ENCODE assay signal across 1 cellular context in the genomic region with DNA sequence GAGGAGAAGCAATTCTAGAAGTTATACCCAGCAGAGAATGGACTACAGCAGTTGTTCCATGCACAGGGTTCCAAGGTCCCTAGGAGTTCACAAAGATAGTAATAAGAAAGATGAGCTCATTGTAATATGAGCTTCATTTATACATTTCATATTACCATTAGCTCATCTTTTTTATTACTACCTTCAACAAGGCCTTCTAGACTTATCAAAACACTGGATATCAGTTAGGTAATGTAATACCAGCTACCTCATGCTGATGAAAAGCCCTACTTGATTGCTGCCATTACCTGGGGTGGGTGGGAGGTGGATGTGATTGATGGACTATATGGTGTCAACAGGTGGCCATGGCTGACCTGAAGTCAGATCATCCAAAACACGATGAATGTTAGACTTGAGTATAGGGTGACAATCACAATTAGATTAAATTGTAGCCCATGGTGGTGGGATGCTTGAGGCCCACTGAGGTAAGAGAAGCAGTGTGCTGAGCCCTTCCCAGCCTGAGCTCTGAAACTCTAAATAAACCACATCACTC.
TF ChIP-seq lines count a peak whose summit lies in the region.

No MANE protein-coding gene starts in this region.

TF ChIP-seq in HEK293, 187 proteins besides CTCF, POLR2A, EP300 and RAD21 (continued from another document and continues in another):
- TF ChIP-seq, protein P1, sequence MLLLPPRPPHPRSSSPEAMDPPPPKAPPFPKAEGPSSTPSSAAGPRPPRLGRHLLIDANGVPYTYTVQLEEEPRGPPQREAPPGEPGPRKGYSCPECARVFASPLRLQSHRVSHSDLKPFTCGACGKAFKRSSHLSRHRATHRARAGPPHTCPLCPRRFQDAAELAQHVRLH (tag by site-specific recombination; IDR thresholded peaks at IDR 0.05): no peak
- TF ChIP-seq, protein P2, sequence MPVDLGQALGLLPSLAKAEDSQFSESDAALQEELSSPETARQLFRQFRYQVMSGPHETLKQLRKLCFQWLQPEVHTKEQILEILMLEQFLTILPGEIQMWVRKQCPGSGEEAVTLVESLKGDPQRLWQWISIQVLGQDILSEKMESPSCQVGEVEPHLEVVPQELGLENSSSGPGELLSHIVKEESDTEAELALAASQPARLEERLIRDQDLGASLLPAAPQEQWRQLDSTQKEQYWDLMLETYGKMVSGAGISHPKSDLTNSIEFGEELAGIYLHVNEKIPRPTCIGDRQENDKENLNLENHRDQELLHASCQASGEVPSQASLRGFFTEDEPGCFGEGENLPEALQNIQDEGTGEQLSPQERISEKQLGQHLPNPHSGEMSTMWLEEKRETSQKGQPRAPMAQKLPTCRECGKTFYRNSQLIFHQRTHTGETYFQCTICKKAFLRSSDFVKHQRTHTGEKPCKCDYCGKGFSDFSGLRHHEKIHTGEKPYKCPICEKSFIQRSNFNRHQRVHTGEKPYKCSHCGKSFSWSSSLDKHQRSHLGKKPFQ (tag by site-specific recombination; IDR thresholded peaks at IDR 0.05): no peak
- TF ChIP-seq ZNF785 (tag by site-specific recombination; IDR thresholded peaks at IDR 0.05): no peak
- TF ChIP-seq ZNF23 (tag by site-specific recombination; IDR thresholded peaks at IDR 0.05; ENCODE audit: borderline replicate concordance): no peak
- no peak for TF ChIP-seq ZNF404 (tag by site-specific recombination; IDR thresholded peaks at IDR 0.05)
- TF ChIP-seq ZNF670 (tag by site-specific recombination; IDR thresholded peaks at IDR 0.05; ENCODE audit: low read depth): no peak
- TF ChIP-seq ZNF510 (tag by site-specific recombination; IDR thresholded peaks at IDR 0.05; ENCODE audit: insufficient replicate concordance): no peak
- TF ChIP-seq ZNF548 (tag by site-specific recombination; IDR thresholded peaks at IDR 0.05): no peak
- no peak for TF ChIP-seq ZNF76 (tag by site-specific recombination; IDR thresholded peaks at IDR 0.05; ENCODE audit: borderline replicate concordance, low read depth)
- TF ChIP-seq ZBTB8A (tag by site-specific recombination; IDR thresholded peaks at IDR 0.05): no peak
- TF ChIP-seq SCRT1 (tag by site-specific recombination; IDR thresholded peaks at IDR 0.05; ENCODE audit: borderline replicate concordance): peak; percentile 78; the same call in 1 of the 2 replicates
- TF ChIP-seq ZNF776 (tag by site-specific recombination; IDR thresholded peaks at IDR 0.05; ENCODE audit: borderline replicate concordance): no peak
- TF ChIP-seq, protein P3, sequence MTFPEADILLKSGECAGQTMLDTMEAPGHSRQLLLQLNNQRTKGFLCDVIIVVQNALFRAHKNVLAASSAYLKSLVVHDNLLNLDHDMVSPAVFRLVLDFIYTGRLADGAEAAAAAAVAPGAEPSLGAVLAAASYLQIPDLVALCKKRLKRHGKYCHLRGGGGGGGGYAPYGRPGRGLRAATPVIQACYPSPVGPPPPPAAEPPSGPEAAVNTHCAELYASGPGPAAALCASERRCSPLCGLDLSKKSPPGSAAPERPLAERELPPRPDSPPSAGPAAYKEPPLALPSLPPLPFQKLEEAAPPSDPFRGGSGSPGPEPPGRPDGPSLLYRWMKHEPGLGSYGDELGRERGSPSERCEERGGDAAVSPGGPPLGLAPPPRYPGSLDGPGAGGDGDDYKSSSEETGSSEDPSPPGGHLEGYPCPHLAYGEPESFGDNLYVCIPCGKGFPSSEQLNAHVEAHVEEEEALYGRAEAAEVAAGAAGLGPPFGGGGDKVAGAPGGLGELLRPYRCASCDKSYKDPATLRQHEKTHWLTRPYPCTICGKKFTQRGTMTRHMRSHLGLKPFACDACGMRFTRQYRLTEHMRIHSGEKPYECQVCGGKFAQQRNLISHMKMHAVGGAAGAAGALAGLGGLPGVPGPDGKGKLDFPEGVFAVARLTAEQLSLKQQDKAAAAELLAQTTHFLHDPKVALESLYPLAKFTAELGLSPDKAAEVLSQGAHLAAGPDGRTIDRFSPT (tag by site-specific recombination; IDR thresholded peaks at IDR 0.05): 0 out of 2 replicates have a peak, but pooled peaks have one; percentile 62
- TF ChIP-seq, protein P4, sequence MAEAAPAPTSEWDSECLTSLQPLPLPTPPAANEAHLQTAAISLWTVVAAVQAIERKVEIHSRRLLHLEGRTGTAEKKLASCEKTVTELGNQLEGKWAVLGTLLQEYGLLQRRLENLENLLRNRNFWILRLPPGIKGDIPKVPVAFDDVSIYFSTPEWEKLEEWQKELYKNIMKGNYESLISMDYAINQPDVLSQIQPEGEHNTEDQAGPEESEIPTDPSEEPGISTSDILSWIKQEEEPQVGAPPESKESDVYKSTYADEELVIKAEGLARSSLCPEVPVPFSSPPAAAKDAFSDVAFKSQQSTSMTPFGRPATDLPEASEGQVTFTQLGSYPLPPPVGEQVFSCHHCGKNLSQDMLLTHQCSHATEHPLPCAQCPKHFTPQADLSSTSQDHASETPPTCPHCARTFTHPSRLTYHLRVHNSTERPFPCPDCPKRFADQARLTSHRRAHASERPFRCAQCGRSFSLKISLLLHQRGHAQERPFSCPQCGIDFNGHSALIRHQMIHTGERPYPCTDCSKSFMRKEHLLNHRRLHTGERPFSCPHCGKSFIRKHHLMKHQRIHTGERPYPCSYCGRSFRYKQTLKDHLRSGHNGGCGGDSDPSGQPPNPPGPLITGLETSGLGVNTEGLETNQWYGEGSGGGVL (tag by site-specific recombination; IDR thresholded peaks at IDR 0.05): peak; percentile 36; the same call in 1 of the 2 replicates
- 0 out of 2 replicates have a peak, but pooled peaks have one; percentile 20 for TF ChIP-seq ZEB2 (tag by site-specific recombination; IDR thresholded peaks at IDR 0.05)
- TF ChIP-seq ZNF366 (tag by site-specific recombination; conservative IDR thresholded peaks at IDR 0.05): peak; percentile 68
- 0 out of 2 replicates have a peak, but pooled peaks have one; percentile 12 for TF ChIP-seq YY2 (tag by site-specific recombination; IDR thresholded peaks at IDR 0.05)
- TF ChIP-seq, protein P5, sequence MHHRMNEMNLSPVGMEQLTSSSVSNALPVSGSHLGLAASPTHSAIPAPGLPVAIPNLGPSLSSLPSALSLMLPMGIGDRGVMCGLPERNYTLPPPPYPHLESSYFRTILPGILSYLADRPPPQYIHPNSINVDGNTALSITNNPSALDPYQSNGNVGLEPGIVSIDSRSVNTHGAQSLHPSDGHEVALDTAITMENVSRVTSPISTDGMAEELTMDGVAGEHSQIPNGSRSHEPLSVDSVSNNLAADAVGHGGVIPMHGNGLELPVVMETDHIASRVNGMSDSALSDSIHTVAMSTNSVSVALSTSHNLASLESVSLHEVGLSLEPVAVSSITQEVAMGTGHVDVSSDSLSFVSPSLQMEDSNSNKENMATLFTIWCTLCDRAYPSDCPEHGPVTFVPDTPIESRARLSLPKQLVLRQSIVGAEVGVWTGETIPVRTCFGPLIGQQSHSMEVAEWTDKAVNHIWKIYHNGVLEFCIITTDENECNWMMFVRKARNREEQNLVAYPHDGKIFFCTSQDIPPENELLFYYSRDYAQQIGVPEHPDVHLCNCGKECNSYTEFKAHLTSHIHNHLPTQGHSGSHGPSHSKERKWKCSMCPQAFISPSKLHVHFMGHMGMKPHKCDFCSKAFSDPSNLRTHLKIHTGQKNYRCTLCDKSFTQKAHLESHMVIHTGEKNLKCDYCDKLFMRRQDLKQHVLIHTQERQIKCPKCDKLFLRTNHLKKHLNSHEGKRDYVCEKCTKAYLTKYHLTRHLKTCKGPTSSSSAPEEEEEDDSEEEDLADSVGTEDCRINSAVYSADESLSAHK (tag by site-specific recombination; IDR thresholded peaks at IDR 0.05): no peak
- peak; percentile 36; the same call in 1 of the 2 replicates for TF ChIP-seq ZNF843 (tag by site-specific recombination; IDR thresholded peaks at IDR 0.05)
- no peak for TF ChIP-seq KLF10 (tag by site-specific recombination; IDR thresholded peaks at IDR 0.05)
- TF ChIP-seq, protein P6, sequence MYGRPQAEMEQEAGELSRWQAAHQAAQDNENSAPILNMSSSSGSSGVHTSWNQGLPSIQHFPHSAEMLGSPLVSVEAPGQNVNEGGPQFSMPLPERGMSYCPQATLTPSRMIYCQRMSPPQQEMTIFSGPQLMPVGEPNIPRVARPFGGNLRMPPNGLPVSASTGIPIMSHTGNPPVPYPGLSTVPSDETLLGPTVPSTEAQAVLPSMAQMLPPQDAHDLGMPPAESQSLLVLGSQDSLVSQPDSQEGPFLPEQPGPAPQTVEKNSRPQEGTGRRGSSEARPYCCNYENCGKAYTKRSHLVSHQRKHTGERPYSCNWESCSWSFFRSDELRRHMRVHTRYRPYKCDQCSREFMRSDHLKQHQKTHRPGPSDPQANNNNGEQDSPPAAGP (tag by site-specific recombination; IDR thresholded peaks at IDR 0.05): no peak
- no peak for TF ChIP-seq HOXC10 (CRISPR knock-in tag; IDR thresholded peaks at IDR 0.05)
- TF ChIP-seq ZNF654 (tag by site-specific recombination; IDR thresholded peaks at IDR 0.05; ENCODE audit: low read depth): no peak
- TF ChIP-seq TCF7L2 (IDR thresholded peaks at IDR 0.05; ENCODE audit: borderline replicate concordance, low read depth, low read length): no peak
- no peak for TF ChIP-seq ZNF529 (tag by site-specific recombination; IDR thresholded peaks at IDR 0.05; ENCODE audit: insufficient replicate concordance)
- TF ChIP-seq, protein P7, sequence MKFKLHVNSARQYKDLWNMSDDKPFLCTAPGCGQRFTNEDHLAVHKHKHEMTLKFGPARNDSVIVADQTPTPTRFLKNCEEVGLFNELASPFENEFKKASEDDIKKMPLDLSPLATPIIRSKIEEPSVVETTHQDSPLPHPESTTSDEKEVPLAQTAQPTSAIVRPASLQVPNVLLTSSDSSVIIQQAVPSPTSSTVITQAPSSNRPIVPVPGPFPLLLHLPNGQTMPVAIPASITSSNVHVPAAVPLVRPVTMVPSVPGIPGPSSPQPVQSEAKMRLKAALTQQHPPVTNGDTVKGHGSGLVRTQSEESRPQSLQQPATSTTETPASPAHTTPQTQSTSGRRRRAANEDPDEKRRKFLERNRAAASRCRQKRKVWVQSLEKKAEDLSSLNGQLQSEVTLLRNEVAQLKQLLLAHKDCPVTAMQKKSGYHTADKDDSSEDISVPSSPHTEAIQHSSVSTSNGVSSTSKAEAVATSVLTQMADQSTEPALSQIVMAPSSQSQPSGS (tag by site-specific recombination; IDR thresholded peaks at IDR 0.05; ENCODE audit: low read depth): peak; percentile 80
- TF ChIP-seq SP3 (tag by site-specific recombination; IDR thresholded peaks at IDR 0.05): peak; percentile 26; the same call in 1 of the 2 replicates
- TF ChIP-seq ZNF639 (tag by site-specific recombination; IDR thresholded peaks at IDR 0.05): no peak
- TF ChIP-seq ZNF623 (tag by site-specific recombination; IDR thresholded peaks at IDR 0.05): no peak
- TF ChIP-seq ZNF600 (tag by site-specific recombination; IDR thresholded peaks at IDR 0.05): no peak
- peak; percentile 95 for TF ChIP-seq SCRT2 (tag by site-specific recombination; IDR thresholded peaks at IDR 0.05)
- TF ChIP-seq ZFP41 (tag by site-specific recombination; IDR thresholded peaks at IDR 0.05; ENCODE audit: borderline replicate concordance): no peak
- TF ChIP-seq ZNF544 (tag by site-specific recombination; IDR thresholded peaks at IDR 0.05): no peak
- 0 out of 2 replicates have a peak, but pooled peaks have one; percentile 21 for TF ChIP-seq ZNF394 (tag by site-specific recombination; IDR thresholded peaks at IDR 0.05; ENCODE audit: borderline replicate concordance)
- TF ChIP-seq ZBTB7A (tag by site-specific recombination; IDR thresholded peaks at IDR 0.05; ENCODE audit: low read depth): no peak
- TF ChIP-seq ZNF148 (tag by site-specific recombination; IDR thresholded peaks at IDR 0.05; ENCODE audit: borderline replicate concordance): no peak
- no peak for TF ChIP-seq ZNF341 (tag by site-specific recombination; IDR thresholded peaks at IDR 0.05; ENCODE audit: low read depth)
- no peak for TF ChIP-seq SP2 (tag by site-specific recombination; IDR thresholded peaks at IDR 0.05)
- no peak for TF ChIP-seq ZNF513 (tag by site-specific recombination; IDR thresholded peaks at IDR 0.05)
- TF ChIP-seq YY1 (tag by site-specific recombination; IDR thresholded peaks at IDR 0.05): no peak
- no peak for TF ChIP-seq ZNF501 (tag by site-specific recombination; IDR thresholded peaks at IDR 0.05)
- no peak for TF ChIP-seq MZF1 (tag by site-specific recombination; IDR thresholded peaks at IDR 0.05; ENCODE audit: borderline replicate concordance)
